17 cellular contexts compared by ENCODE assay signal in the genomic region with DNA sequence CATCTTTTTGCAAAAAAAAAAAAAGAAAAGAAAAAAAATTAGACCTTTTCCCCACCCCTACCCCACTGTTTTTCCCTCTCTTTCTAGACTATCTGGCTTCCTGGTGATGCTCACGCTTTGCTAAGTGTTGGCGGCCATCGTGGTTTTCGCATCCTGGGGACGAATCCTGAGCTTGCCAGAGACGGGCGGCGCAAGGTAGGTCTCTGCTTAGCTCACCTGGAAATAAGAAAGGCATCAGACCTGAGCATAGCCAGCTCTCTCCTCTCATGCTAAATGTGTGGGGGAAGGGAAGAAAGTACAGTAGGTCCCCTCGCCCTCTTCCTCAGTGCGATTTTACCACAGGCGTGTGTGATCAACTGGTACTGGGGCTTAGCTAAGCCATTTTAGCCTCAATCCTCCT.
DNase-seq lines count a peak whose midpoint lies in the region; ATAC-seq and TF ChIP-seq lines count a peak whose summit lies in the region.
"Had no signal": no experiment of that assay in that cellular context is flagged by ENCODE, and none has a peak within 500 bp of the region (broad histone marks: within the 10 kb centered on the region; RNA-seq: fewer than 3 reads in every experiment).

No MANE protein-coding gene starts in this region.

- intact Hi-C loops in posterior vena cava (cut with DNase I): no loop called here

- H3K4me2 ChIP-seq in GM23338: peak overlapping the region; percentile 56
- H3K4me2 ChIP-seq: BLaER1 had no signal

- H3K9me2 ChIP-seq in GM23338 (ENCODE audit: insufficient read depth): no peaks in the 10 kb centered on the region

- H3K27me3 ChIP-seq in GM23338 (ENCODE audit: insufficient read depth) (peaks cover 19% of the 10 kb centered on the region), RWPE2 (ENCODE audit: insufficient read depth, poor library complexity, severe bottlenecking) (no peaks in the 10 kb centered on the region), iPS-15b (ENCODE audit: control insufficient read depth, insufficient read depth, low read length) (peaks cover 5% of the 10 kb centered on the region)
- H3K27me3 ChIP-seq: BLaER1 had no signal

- no peaks in the 10 kb centered on the region for H3K9me3 ChIP-seq in RWPE2 (ENCODE audit: severe bottlenecking)
- no peaks in the 10 kb centered on the region for H3K9me3 ChIP-seq in iPS-15b (ENCODE audit: control insufficient read depth, insufficient read depth, low read length)
- H3K9me3 ChIP-seq: BLaER1, Caco-2, HAP-1 had no signal

- peaks cover 28% of the 10 kb centered on the region for H3K4me1 ChIP-seq in GM23338 (ENCODE audit: insufficient read depth)
- H3K4me1 ChIP-seq in RWPE2 (ENCODE audit: insufficient read depth, poor library complexity, severe bottlenecking): peaks cover 4% of the 10 kb centered on the region
- peaks cover 20% of the 10 kb centered on the region for H3K4me1 ChIP-seq in iPS-15b (ENCODE audit: control insufficient read depth, insufficient read depth, low read length)
- H3K4me1 ChIP-seq: BLaER1 had no signal

- no peaks in the 10 kb centered on the region; the same call in 1 of the 2 replicates for H4K20me1 ChIP-seq in GM23338 (replicated peaks; ENCODE audit: insufficient read depth)
- H4K20me1 ChIP-seq: BLaER1 had no signal

- no peak overlapping the region for H3K9ac ChIP-seq in iPS-15b (ENCODE audit: low read depth, low read length)
- H3K9ac ChIP-seq: BLaER1 had no signal

- H3K27ac Mint-ChIP-seq in GM23338: no peak overlapping the region
- H3K27ac Mint-ChIP-seq: CD8-positive, alpha-beta memory T cell; HFFc6; IgD-negative memory B cell had no signal

- 0 out of 2 replicates have a peak, but pooled peaks cover 4% of the 10 kb centered on the region for H3F3A ChIP-seq in GM23338 (replicated peaks; ENCODE audit: low read depth)

- no peak overlapping the region for H3K27ac ChIP-seq in GM23338 (ENCODE audit: low read depth)
- H3K27ac ChIP-seq in RWPE2 (ENCODE audit: poor library complexity, severe bottlenecking): no peak overlapping the region
- H3K27ac ChIP-seq: BLaER1 had no signal

- H3K9me3 Mint-ChIP-seq in GM23338: no peaks in the 10 kb centered on the region; the same call in 2 of the 3 replicates
- no peaks in the 10 kb centered on the region for H3K9me3 Mint-ChIP-seq in activated T-cell treated with anti-CD3 and anti-CD28 coated beads, Interleukin-2, amount 50 U/mL, for 4 hours
- H3K9me3 Mint-ChIP-seq: CD8-positive, alpha-beta memory T cell; HFFc6 had no signal

- no peaks in the 10 kb centered on the region for H3K79me2 ChIP-seq in GM23338 (replicated peaks; ENCODE audit: insufficient read depth)

- H3K4me3 ChIP-seq in GM23338 (peak overlapping the region; percentile 7; the same call in 1 of the 2 replicates), RWPE2 (ENCODE audit: severe bottlenecking) (no peak overlapping the region), iPS-15b (ENCODE audit: low read depth, low read length) (peak overlapping the region; percentile 15)
- H3K4me3 ChIP-seq: BLaER1, HAP-1 had no signal

- TF ChIP-seq CTCF in GM23338 (conservative IDR thresholded peaks at IDR 0.05; ENCODE audit: low read depth in 2 of 2) (no peak), RWPE2 (IDR thresholded peaks at IDR 0.05; ENCODE audit: poor library complexity, severe bottlenecking) (no peak)

- peak; percentile 48 for DNase-seq in GM23338 (ENCODE audit: low spot score)
- peak; percentile 8 for DNase-seq in RWPE2 (ENCODE audit: low spot score)
- peak; percentile 46 for DNase-seq in posterior vena cava (ENCODE audit: low spot score)
- DNase-seq in activated T-cell treated with anti-CD3 and anti-CD28 coated beads, Interleukin-2, amount 50 U/mL, for 4 hours: no peak
- no peak for DNase-seq in DMS53 treated with DMSO at 0.1 percent for 48 hours (lab: John Stamatoyannopoulos, UW; ENCODE audit: unreplicated experiment)
- DNase-seq in NCI-H1417 (lab: John Stamatoyannopoulos, UW): no peak
- no peak for DNase-seq in stimulated activated CD4-positive, alpha-beta T cell treated with anti-CD3 and anti-CD28 coated beads, Interleukin-2, amount 100 ng/mL, for 48 hours
- DNase-seq: 8988T; AML-193; CD8-positive, alpha-beta memory T cell; GF-D8; HFFc6 had no signal

- peaks cover 43% of the 10 kb centered on the region for H3K4me1 Mint-ChIP-seq in GM23338
- H3K4me1 Mint-ChIP-seq in activated T-cell treated with anti-CD3 and anti-CD28 coated beads, Interleukin-2, amount 50 U/mL, for 4 hours (ENCODE audit: low read depth): no peaks in the 10 kb centered on the region
- H3K4me1 Mint-ChIP-seq: CD8-positive, alpha-beta memory T cell; IgD-negative memory B cell had no signal

- H3K4me3 Mint-ChIP-seq in GM23338: no peak overlapping the region
- no peak overlapping the region for H3K4me3 Mint-ChIP-seq in activated T-cell treated with anti-CD3 and anti-CD28 coated beads, Interleukin-2, amount 50 U/mL, for 4 hours
- H3K4me3 Mint-ChIP-seq: HFFc6, IgD-negative memory B cell had no signal

- H3K36me3 Mint-ChIP-seq in GM23338 (ENCODE audit: low read depth): no peaks in the 10 kb centered on the region
- no peaks in the 10 kb centered on the region for H3K36me3 Mint-ChIP-seq in activated T-cell treated with anti-CD3 and anti-CD28 coated beads, Interleukin-2, amount 50 U/mL, for 4 hours (ENCODE audit: insufficient read depth)
- H3K36me3 Mint-ChIP-seq: CD8-positive, alpha-beta memory T cell had no signal

- H3K36me3 ChIP-seq in GM23338 (ENCODE audit: insufficient read depth) (no peaks in the 10 kb centered on the region; the same call in 1 of the 2 replicates), RWPE2 (ENCODE audit: low read depth) (no peaks in the 10 kb centered on the region), iPS-15b (ENCODE audit: control insufficient read depth, insufficient read depth, low read length) (no peaks in the 10 kb centered on the region)
- H3K36me3 ChIP-seq: BLaER1, HAP-1 had no signal

- peak; percentile 52 for ATAC-seq in GM23338
- ATAC-seq in RWPE2 (ENCODE audit: low read depth): no peak
- no peak for ATAC-seq in activated T-cell treated with anti-CD3 and anti-CD28 coated beads, Interleukin-2, amount 50 U/mL, for 4 hours

- no peak overlapping the region for H2AFZ ChIP-seq in GM23338

- H3K27me3 Mint-ChIP-seq in GM23338 (ENCODE audit: insufficient read depth, low read depth, poor library complexity): peaks cover 26% of the 10 kb centered on the region
- peaks cover 14% of the 10 kb centered on the region for H3K27me3 Mint-ChIP-seq in activated T-cell treated with anti-CD3 and anti-CD28 coated beads, Interleukin-2, amount 50 U/mL, for 4 hours (ENCODE audit: low read depth)

TF ChIP-seq in GM23338, 12 proteins besides CTCF, POLR2A, EP300 and RAD21:
- TF ChIP-seq ZNF114 (CRISPR knock-in tag; IDR thresholded peaks at IDR 0.05) (no peak), NANOG (IDR thresholded peaks at IDR 0.05; ENCODE audit: borderline replicate concordance) (no peak), EZH2 (IDR thresholded peaks at IDR 0.05; ENCODE audit: low read depth, unreplicated experiment) (no peak)

Comparison
In these comparisons a context has a peak if more than half of its experiments do, and no peak if none do; other contexts are left out.
1. DNase-seq: peak in GM23338 (single experiment), RWPE2 (single experiment) and posterior vena cava (single experiment); none in activated T-cell treated with anti-CD3 and anti-CD28 coated beads, Interleukin-2, amount 50 U/mL, for 4 hours (single experiment), DMS53 treated with DMSO at 0.1 percent for 48 hours (single experiment), NCI-H1417 (0 of 3) and stimulated activated CD4-positive, alpha-beta T cell treated with anti-CD3 and anti-CD28 coated beads, Interleukin-2, amount 100 ng/mL, for 48 hours (0 of 2).